1 cellular context compared by ENCODE assay signal in the genomic region with DNA sequence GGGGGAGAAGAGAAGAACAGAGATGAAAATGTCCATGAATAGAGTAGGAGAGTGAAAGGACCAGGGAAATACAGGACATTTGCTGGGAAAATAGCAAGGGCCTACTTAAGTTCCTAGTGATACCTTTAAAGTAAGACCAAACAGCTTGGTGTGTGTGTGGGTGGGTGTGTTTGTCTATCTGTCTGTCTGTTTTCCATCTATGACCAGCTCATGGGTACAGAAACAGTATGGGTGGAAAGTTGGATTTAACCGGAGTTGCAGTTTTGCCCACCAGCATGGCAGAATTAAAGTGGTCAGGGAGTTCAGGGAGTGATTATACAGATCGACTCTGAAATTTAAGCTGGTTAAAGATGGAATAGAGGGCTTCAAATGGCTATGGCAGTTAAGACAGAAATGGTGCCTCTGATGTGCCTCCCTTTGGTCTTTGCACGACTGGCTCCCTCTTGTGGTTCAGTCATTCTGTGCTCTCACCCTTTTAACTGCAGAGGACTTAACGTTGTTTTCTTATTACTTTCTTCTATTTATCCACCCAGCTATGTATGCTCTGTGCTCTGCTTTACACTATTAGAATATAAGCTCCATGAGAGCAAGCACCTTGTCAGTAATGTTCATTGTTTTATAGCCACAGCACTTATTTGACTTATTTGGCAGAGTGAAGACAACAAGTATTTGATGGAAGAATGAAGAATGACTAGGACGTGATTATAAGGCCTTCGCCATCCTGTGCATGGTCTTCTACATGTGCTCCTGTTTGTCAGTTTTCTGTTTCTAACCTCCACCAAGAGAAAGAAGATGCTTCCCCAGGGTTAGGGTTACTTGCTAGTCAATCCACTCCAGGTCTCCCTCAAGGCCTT.
TF ChIP-seq lines count a peak whose summit lies in the region.

No MANE protein-coding gene starts in this region.

TF ChIP-seq in GM23338, 12 proteins besides CTCF, POLR2A, EP300 and RAD21 (continued from another document):
- TF ChIP-seq, protein P1, sequence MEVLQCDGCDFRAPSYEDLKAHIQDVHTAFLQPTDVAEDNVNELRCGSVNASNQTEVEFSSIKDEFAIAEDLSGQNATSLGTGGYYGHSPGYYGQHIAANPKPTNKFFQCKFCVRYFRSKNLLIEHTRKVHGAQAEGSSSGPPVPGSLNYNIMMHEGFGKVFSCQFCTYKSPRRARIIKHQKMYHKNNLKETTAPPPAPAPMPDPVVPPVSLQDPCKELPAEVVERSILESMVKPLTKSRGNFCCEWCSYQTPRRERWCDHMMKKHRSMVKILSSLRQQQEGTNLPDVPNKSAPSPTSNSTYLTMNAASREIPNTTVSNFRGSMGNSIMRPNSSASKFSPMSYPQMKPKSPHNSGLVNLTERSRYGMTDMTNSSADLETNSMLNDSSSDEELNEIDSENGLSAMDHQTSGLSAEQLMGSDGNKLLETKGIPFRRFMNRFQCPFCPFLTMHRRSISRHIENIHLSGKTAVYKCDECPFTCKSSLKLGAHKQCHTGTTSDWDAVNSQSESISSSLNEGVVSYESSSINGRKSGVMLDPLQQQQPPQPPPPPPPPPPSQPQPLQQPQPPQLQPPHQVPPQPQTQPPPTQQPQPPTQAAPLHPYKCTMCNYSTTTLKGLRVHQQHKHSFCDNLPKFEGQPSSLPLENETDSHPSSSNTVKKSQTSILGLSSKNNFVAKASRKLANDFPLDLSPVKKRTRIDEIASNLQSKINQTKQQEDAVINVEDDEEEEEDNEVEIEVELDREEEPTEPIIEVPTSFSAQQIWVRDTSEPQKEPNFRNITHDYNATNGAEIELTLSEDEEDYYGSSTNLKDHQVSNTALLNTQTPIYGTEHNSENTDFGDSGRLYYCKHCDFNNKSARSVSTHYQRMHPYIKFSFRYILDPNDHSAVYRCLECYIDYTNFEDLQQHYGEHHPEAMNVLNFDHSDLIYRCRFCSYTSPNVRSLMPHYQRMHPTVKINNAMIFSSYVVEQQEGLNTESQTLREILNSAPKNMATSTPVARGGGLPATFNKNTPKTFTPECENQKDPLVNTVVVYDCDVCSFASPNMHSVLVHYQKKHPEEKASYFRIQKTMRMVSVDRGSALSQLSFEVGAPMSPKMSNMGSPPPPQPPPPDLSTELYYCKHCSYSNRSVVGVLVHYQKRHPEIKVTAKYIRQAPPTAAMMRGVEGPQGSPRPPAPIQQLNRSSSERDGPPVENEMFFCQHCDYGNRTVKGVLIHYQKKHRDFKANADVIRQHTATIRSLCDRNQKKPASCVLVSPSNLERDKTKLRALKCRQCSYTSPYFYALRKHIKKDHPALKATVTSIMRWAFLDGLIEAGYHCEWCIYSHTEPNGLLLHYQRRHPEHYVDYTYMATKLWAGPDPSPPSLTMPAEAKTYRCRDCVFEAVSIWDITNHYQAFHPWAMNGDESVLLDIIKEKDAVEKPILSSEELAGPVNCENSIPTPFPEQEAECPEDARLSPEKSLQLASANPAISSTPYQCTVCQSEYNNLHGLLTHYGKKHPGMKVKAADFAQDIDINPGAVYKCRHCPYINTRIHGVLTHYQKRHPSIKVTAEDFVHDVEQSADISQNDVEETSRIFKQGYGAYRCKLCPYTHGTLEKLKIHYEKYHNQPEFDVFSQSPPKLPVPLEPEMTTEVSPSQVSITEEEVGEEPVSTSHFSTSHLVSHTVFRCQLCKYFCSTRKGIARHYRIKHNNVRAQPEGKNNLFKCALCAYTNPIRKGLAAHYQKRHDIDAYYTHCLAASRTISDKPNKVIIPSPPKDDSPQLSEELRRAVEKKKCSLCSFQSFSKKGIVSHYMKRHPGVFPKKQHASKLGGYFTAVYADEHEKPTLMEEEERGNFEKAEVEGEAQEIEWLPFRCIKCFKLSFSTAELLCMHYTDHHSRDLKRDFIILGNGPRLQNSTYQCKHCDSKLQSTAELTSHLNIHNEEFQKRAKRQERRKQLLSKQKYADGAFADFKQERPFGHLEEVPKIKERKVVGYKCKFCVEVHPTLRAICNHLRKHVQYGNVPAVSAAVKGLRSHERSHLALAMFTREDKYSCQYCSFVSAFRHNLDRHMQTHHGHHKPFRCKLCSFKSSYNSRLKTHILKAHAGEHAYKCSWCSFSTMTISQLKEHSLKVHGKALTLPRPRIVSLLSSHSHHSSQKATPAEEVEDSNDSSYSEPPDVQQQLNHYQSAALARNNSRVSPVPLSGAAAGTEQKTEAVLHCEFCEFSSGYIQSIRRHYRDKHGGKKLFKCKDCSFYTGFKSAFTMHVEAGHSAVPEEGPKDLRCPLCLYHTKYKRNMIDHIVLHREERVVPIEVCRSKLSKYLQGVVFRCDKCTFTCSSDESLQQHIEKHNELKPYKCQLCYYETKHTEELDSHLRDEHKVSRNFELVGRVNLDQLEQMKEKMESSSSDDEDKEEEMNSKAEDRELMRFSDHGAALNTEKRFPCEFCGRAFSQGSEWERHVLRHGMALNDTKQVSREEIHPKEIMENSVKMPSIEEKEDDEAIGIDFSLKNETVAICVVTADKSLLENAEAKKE (CRISPR knock-in tag; IDR thresholded peaks at IDR 0.05): no peak
- no peak for TF ChIP-seq STAT1 (IDR thresholded peaks at IDR 0.05; ENCODE audit: unreplicated experiment)
